In genomic region chr15:83053151-83053550, GRCh38 we compare ENCODE assay signal across 12 cellular contexts. TPM values are rescaled to one million over a fixed set of nuclear protein-coding genes. Genes with fewer than 3 reads are reported as not detected.
DNase-seq lines count a peak whose midpoint lies in the region; ATAC-seq and TF ChIP-seq lines count a peak whose summit lies in the region.
"Had no signal": no experiment of that assay in that cellular context is flagged by ENCODE, and none has a peak within 500 bp of the region (broad histone marks: within the 10 kb centered on the region; RNA-seq: fewer than 3 reads in every experiment).

No MANE protein-coding gene starts in this region.

- H3K9me3 Mint-ChIP-seq in progenitor cell of endocrine pancreas (ENCODE audit: low read depth): no peaks in the 10 kb centered on the region
- H3K9me3 Mint-ChIP-seq: CD4-positive, alpha-beta memory T cell; dendritic cell treated with granulocyte-macrophage colony-stimulating factor and Interleukin-4, amounts not matched to agents 40 ng/mL and 50 ng/mL, for 4 days had no signal

- no peak overlapping the region for H3K4me3 Mint-ChIP-seq in progenitor cell of endocrine pancreas (ENCODE audit: low read depth)
- H3K4me3 Mint-ChIP-seq: CD4-positive, alpha-beta memory T cell; dendritic cell treated with granulocyte-macrophage colony-stimulating factor and Interleukin-4, amounts not matched to agents 40 ng/mL and 50 ng/mL, for 4 days had no signal

- H3K4me3 ChIP-seq in AG10803 (ENCODE audit: low read length): no peak overlapping the region
- no peak overlapping the region for H3K4me3 ChIP-seq in choroid plexus epithelial cell (ENCODE audit: low read depth, low read length)

- TF ChIP-seq CTCF in AG10803 (conservative IDR thresholded peaks at IDR 0.05; ENCODE audit: low read length) (no peak), choroid plexus epithelial cell (conservative IDR thresholded peaks at IDR 0.05; ENCODE audit: low read depth, low read length) (no peak), progenitor cell of endocrine pancreas (IDR thresholded peaks at IDR 0.05; ENCODE audit: unreplicated experiment) (no peak)

- peak; percentile 72 for DNase-seq in AG10803 (ENCODE audit: low read depth)
- peak; percentile 92 for DNase-seq in LHCN-M2 (ENCODE audit: low read depth)
- DNase-seq in choroid plexus epithelial cell (ENCODE audit: low read depth): peak; percentile 80
- DNase-seq in myocyte (ENCODE audit: low read depth): peak; percentile 80
- no peak for DNase-seq in NCI-H82 treated with DMSO at 0.1 percent for 48 hours (lab: John Stamatoyannopoulos, UW; ENCODE audit: unreplicated experiment)
- DNase-seq in progenitor cell of endocrine pancreas (ENCODE audit: low spot score, unreplicated experiment): no peak
- DNase-seq: activated T-cell treated with anti-CD3 and anti-CD28 coated beads, Interleukin-2, amount 50 U/mL, for 48 hours; CD4-positive, alpha-beta memory T cell; NCI-H82 had no signal

- no peak overlapping the region for H3K27ac Mint-ChIP-seq in progenitor cell of endocrine pancreas
- H3K27ac Mint-ChIP-seq: CD4-positive, alpha-beta memory T cell; dendritic cell treated with granulocyte-macrophage colony-stimulating factor and Interleukin-4, amounts not matched to agents 40 ng/mL and 50 ng/mL, for 4 days had no signal

- peaks cover 11% of the 10 kb centered on the region for H3K36me3 Mint-ChIP-seq in progenitor cell of endocrine pancreas (ENCODE audit: insufficient read depth)

- no peak for ATAC-seq in HG03571 (IDR thresholded peaks at IDR 0.05; ENCODE audit: unreplicated experiment)
- no peak for ATAC-seq in GM18868 (IDR thresholded peaks at IDR 0.05; ENCODE audit: unreplicated experiment)

- H3K27me3 Mint-ChIP-seq in progenitor cell of endocrine pancreas: no peaks in the 10 kb centered on the region
- H3K27me3 Mint-ChIP-seq: CD4-positive, alpha-beta memory T cell; dendritic cell treated with granulocyte-macrophage colony-stimulating factor and Interleukin-4, amounts not matched to agents 40 ng/mL and 50 ng/mL, for 4 days had no signal

- H3K4me1 Mint-ChIP-seq in progenitor cell of endocrine pancreas (ENCODE audit: low read depth): no peaks in the 10 kb centered on the region

RNA-seq across cellular contexts. Expression of gene BTBD1, which starts 13.9 kb away (rescaled TPM):
- 139 and 154 TPM in 2 replicates for total RNA-seq in LHCN-M2 (2014; rRNA removed)
- polyA plus RNA-seq in LHCN-M2 (2012): 37.4 TPM
- total RNA-seq in myocyte: 169 and 191 TPM in 2 replicates
- polyA plus RNA-seq in myocyte (2012): 43.8 TPM
- total RNA-seq in progenitor cell of endocrine pancreas: 38.7 and 39.0 TPM in 2 replicates

RNA-seq across cellular contexts. Expression of gene C15orf40, which starts 41.7 kb away (rescaled TPM):
- total RNA-seq in LHCN-M2 (2014; rRNA removed) (5.8 and 16.1 TPM in 2 replicates), myocyte (16.4 and 19.6 TPM in 2 replicates), progenitor cell of endocrine pancreas (21.9 and 25.4 TPM in 2 replicates)
- polyA plus RNA-seq in LHCN-M2 (2012): 36.2 TPM
- polyA plus RNA-seq in myocyte (2012): 32.4 TPM

RNA-seq across cellular contexts. Expression of gene TM6SF1, which starts 54.3 kb away (rescaled TPM):
- total RNA-seq in LHCN-M2 (2014; rRNA removed) (not detected in 2 replicates), myocyte (0.48 TPM in 1 of 2 replicates, not detected in the other), progenitor cell of endocrine pancreas (0.27 TPM in 1 of 2 replicates, not detected in the other)
- polyA plus RNA-seq in LHCN-M2 (2012): 0.04 TPM
- 0.28 TPM for polyA plus RNA-seq in myocyte (2012)
- polyA plus RNA-seq: CD4-positive, alpha-beta memory T cell had no signal

Comparison
In these comparisons a context has a peak if more than half of its experiments do, and no peak if none do; other contexts are left out.
1. DNase-seq: peak in AG10803 (single experiment), LHCN-M2 (single experiment), choroid plexus epithelial cell (single experiment) and myocyte (single experiment); none in NCI-H82 treated with DMSO at 0.1 percent for 48 hours (single experiment) and progenitor cell of endocrine pancreas (single experiment).